In genomic region chrX:80876877-80877276, GRCh38 we compare ENCODE assay signal across 8 cellular contexts.
A peak's percentile ranks its signal among the peaks of the same experiment; 100 is the strongest.
DNase-seq lines count a peak whose midpoint lies in the region; ATAC-seq and TF ChIP-seq lines count a peak whose summit lies in the region.

No MANE protein-coding gene starts in this region.

- CTCF ChIA-PET in PC-9 (lab: Charles Lee) = no interaction called here

- H3F3A ChIP-seq in PC-9 (ENCODE audit: insufficient read depth, low read depth) = no peaks in the 10 kb centered on the region

- H3K27ac ChIP-seq in PC-9 (no peak overlapping the region), upper lobe of left lung (no peak overlapping the region), prostate gland (no peak overlapping the region)

- H3K36me3 Mint-ChIP-seq in CD14-positive monocyte = no peaks in the 10 kb centered on the region

- no peaks in the 10 kb centered on the region for H4K20me1 ChIP-seq in PC-9 (ENCODE audit: insufficient read depth)

- H2AFZ ChIP-seq in PC-9 = no peak overlapping the region

- no peak overlapping the region for H3K4me3 ChIP-seq in PC-9
- no peak overlapping the region for H3K4me3 ChIP-seq in fibroblast of villous mesenchyme (ENCODE audit: low read depth, low read length)
- no peak overlapping the region for H3K4me3 ChIP-seq in upper lobe of left lung
- no peak overlapping the region for H3K4me3 ChIP-seq in prostate gland

- H3K4me1 ChIP-seq in PC-9 (replicated peaks; ENCODE audit: insufficient read depth) = no peaks in the 10 kb centered on the region
- no peaks in the 10 kb centered on the region for H3K4me1 ChIP-seq in upper lobe of left lung
- H3K4me1 ChIP-seq in prostate gland (replicated peaks) = no peaks in the 10 kb centered on the region

- H3K4me2 ChIP-seq in PC-9 = no peak overlapping the region

- H3K27me3 Mint-ChIP-seq in CD14-positive monocyte (ENCODE audit: low read depth in 3 of 3) = peaks cover 0 to 1% (median 0%) of the 10 kb centered on the region in 3 donors

- no peak overlapping the region for H3K27ac Mint-ChIP-seq in CD14-positive monocyte

- TF ChIP-seq EP300 in upper lobe of left lung (IDR thresholded peaks at IDR 0.05) = no peak

- no peaks in the 10 kb centered on the region for H3K79me2 ChIP-seq in PC-9 (ENCODE audit: low read depth)

- H3K36me3 ChIP-seq in PC-9 (ENCODE audit: low read depth) (no peaks in the 10 kb centered on the region), upper lobe of left lung (no peaks in the 10 kb centered on the region), prostate gland (no peaks in the 10 kb centered on the region)

- TF ChIP-seq POLR2A in upper lobe of left lung (IDR thresholded peaks at IDR 0.05) = no peak
- no peak for TF ChIP-seq POLR2A in prostate gland (IDR thresholded peaks at IDR 0.05)

- ATAC-seq in GM21529 (IDR thresholded peaks at IDR 0.05; ENCODE audit: unreplicated experiment) (peak; percentile 69), upper lobe of left lung (ENCODE audit: low FRiP score in 2 of 2) (no peak), GM21447 (IDR thresholded peaks at IDR 0.05; ENCODE audit: unreplicated experiment) (no peak), GM21381 (IDR thresholded peaks at IDR 0.05; ENCODE audit: unreplicated experiment) (no peak)

- no peaks in the 10 kb centered on the region for H3K9me3 ChIP-seq in PC-9 (ENCODE audit: insufficient read depth, low read depth)
- H3K9me3 ChIP-seq in upper lobe of left lung = no peaks in the 10 kb centered on the region
- no peaks in the 10 kb centered on the region for H3K9me3 ChIP-seq in prostate gland

- H3K9me2 ChIP-seq in PC-9 (ENCODE audit: insufficient read depth) = no peaks in the 10 kb centered on the region

- BruUV-seq in PC-9 (replicated peaks; lab: Mats Ljungman, UMichigan) = no TSS peak

- TF ChIP-seq CTCF in CD14-positive monocyte (IDR thresholded peaks at IDR 0.05) = peak; percentile 27
- TF ChIP-seq CTCF in PC-9 (conservative IDR thresholded peaks at IDR 0.05) = peak; percentile 70
- peak; percentile 39 for TF ChIP-seq CTCF in fibroblast of villous mesenchyme (IDR thresholded peaks at IDR 0.05; ENCODE audit: insufficient read depth, low read depth, low read length)
- TF ChIP-seq CTCF in upper lobe of left lung (IDR thresholded peaks at IDR 0.05) = peak in 4 of 6 experiments; percentile 5 to 21 (median 14)
- peak in 2 of 4 experiments; percentile 17 for TF ChIP-seq CTCF in prostate gland (IDR thresholded peaks at IDR 0.05)

- H3K4me1 Mint-ChIP-seq in CD14-positive monocyte = no peaks in the 10 kb centered on the region

- POLR2A ChIA-PET in PC-9 (lab: Charles Lee; ENCODE audit: unreplicated experiment) = no interaction called here

- no peaks in the 10 kb centered on the region for H3K27me3 ChIP-seq in PC-9 (ENCODE audit: insufficient read depth, low read depth)
- no peaks in the 10 kb centered on the region for H3K27me3 ChIP-seq in upper lobe of left lung
- no peaks in the 10 kb centered on the region for H3K27me3 ChIP-seq in prostate gland (replicated peaks; ENCODE audit: insufficient read depth)

- H3K9me3 Mint-ChIP-seq in CD14-positive monocyte = no peaks in the 10 kb centered on the region

- DNase-seq in CD14-positive monocyte (ENCODE audit: low spot score) (no peak), PC-9 (no peak), fibroblast of villous mesenchyme (ENCODE audit: low read depth) (peak; percentile 41), upper lobe of left lung (no peak), prostate gland (ENCODE audit: low spot score) (no peak)

- H3K4me3 Mint-ChIP-seq in CD14-positive monocyte = no peak overlapping the region

- intact Hi-C loops in CD14-positive monocyte (cut with micrococcal nuclease) = no loop called here
- intact Hi-C loops in PC-9 (cut with micrococcal nuclease; ENCODE audit: unreplicated experiment) = loop anchor here (10.0 kb wide), 2 partner anchors 328 to 498 kb away; partner anchors contain the start of genes HMGN5 and SH3BGRL
- intact Hi-C loops in prostate gland (cut with DNase I) = loop anchor here (5.0 kb wide), 1 partner anchor 535 kb away; no protein-coding TSS in a partner anchor

Comparison
In these comparisons a context has a peak if more than half of its experiments do, and no peak if none do; other contexts are left out.
1. intact Hi-C loops: an anchor here in PC-9 (10.0 kb wide) and prostate gland (5.0 kb wide); none called in CD14-positive monocyte.